Comparison of ENCODE assay signal across 32 cellular contexts in the genomic region with DNA sequence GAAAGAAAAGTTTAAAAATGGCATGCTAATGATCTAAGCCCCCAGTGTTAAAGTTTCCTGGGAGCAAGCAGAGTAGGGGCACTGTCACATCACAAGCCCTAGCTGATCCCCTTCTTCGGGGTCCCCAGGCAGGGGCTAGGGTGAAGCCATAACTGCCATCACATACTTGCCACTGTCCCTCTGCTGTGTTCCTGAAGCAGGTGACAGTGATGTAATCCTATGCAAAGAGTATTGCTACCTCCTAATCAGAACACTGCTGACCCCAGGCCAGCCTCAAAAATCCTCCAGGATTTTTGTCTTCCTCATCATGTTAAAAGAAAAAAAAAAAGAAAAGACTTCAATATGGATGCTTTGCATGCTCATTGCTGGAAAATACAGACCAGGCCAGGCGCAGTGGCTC. TPM values are rescaled to one million over a fixed set of nuclear protein-coding genes. Genes with fewer than 3 reads are reported as not detected.
DNase-seq lines count a peak whose midpoint lies in the region; ATAC-seq and TF ChIP-seq lines count a peak whose summit lies in the region.
"Had no signal": no experiment of that assay in that cellular context is flagged by ENCODE, and none has a peak within 500 bp of the region (broad histone marks: within the 10 kb centered on the region; RNA-seq: fewer than 3 reads in every experiment).

No MANE protein-coding gene starts in this region.

- H2AFZ ChIP-seq in GM23338: peak overlapping the region; percentile 90

- peak overlapping the region in 4 of 7 donors; percentile 4 to 98 (median 38) for H3K27ac Mint-ChIP-seq in CD4-positive, alpha-beta memory T cell
- no peak overlapping the region for H3K27ac Mint-ChIP-seq in GM23338
- H3K27ac Mint-ChIP-seq in central memory CD8-positive, alpha-beta T cell (ENCODE audit: low read depth): no peak overlapping the region
- H3K27ac Mint-ChIP-seq in nephron progenitor cell: no peak overlapping the region
- H3K27ac Mint-ChIP-seq: activated CD4-positive, alpha-beta memory T cell treated with anti-CD3 and anti-CD28 coated beads, Interleukin-2, amount 10 ng/mL, durations not matched to agents 7 days and 5 days; activated naive CD4-positive, alpha-beta T cell treated with anti-CD3 and anti-CD28 coated beads, Interleukin-2, amount 50 U/mL, for 24 hours; activated T-helper 2 cell treated with anti-CD3 and anti-CD28 coated beads, Interferon-gamma antibody, Interleukin-2, Interleukin-4, amounts not matched to agents 10 μg/mL and 5 μg/mL and 100 μg/mL, durations not matched to agents 14 hours and 24 hours and 36 hours; progenitor cell of endocrine pancreas; T-helper 1 cell treated with Interleukin-12 subunit alpha and Interleukin-12 subunit beta and Interleukin-4 antibody, amounts not matched to agents 30 μg/mL and 1 μg/mL, for 36 hours had no signal

- ATAC-seq in GM23338 (no peak), GM18870 (IDR thresholded peaks at IDR 0.05; ENCODE audit: unreplicated experiment) (no peak), GM21737 (IDR thresholded peaks at IDR 0.05; ENCODE audit: unreplicated experiment) (no peak)
- no peak for ATAC-seq in central memory CD8-positive, alpha-beta T cell (replicated peaks; ENCODE audit: extremely low read depth, poor library complexity, severe bottlenecking)

- H3K4me3 ChIP-seq in CD4-positive, alpha-beta memory T cell (ENCODE audit: low read length in 2 of 2): no peak overlapping the region
- no peak overlapping the region for H3K4me3 ChIP-seq in GM23338
- H3K4me3 ChIP-seq: hepatocyte had no signal

- H3K4me1 ChIP-seq in CD4-positive, alpha-beta memory T cell (ENCODE audit: insufficient read depth, low read length): peaks cover 15% of the 10 kb centered on the region
- H3K4me1 ChIP-seq in GM23338 (ENCODE audit: insufficient read depth): peaks cover 13% of the 10 kb centered on the region
- H3K4me1 ChIP-seq: breast epithelium had no signal

- H3F3A ChIP-seq in GM23338 (replicated peaks; ENCODE audit: low read depth): no peaks in the 10 kb centered on the region

- peaks cover 12% of the 10 kb centered on the region for H3K36me3 ChIP-seq in CD4-positive, alpha-beta memory T cell (ENCODE audit: insufficient read depth, low read length)
- peaks cover 15% of the 10 kb centered on the region for H3K36me3 ChIP-seq in GM23338 (ENCODE audit: insufficient read depth)
- H3K36me3 ChIP-seq: breast epithelium had no signal

- DNase-seq in CD4-positive, alpha-beta memory T cell: no peak
- no peak for DNase-seq in GM23338 (ENCODE audit: low spot score)
- DNase-seq in central memory CD8-positive, alpha-beta T cell (ENCODE audit: low spot score in 2 of 2): no peak
- DNase-seq in nephron progenitor cell: no peak
- DNase-seq in NCI-H187 (lab: John Stamatoyannopoulos, UW): no peak
- DNase-seq: activated CD4-positive, alpha-beta memory T cell treated with anti-CD3 and anti-CD28 coated beads, Interleukin-2, amount 10 ng/mL, durations not matched to agents 7 days and 5 days; activated CD4-positive, CD25-positive, alpha-beta regulatory T cell treated with anti-CD3 and anti-CD28 coated beads, Interleukin-2, amount 50 U/mL, for 72 hours; activated CD8-positive, alpha-beta memory T cell treated with anti-CD3 and anti-CD28 coated beads, Interleukin-2, amount 50 U/mL, for 4 hours; DND-41; effector CD4-positive, alpha-beta T cell; GF-D8; KG1; NCI-H1105; NCI-H2029 treated with DMSO at 0.1 percent for 48 hours; NCI-H524 treated with DMSO at 0.1 percent for 48 hours; NK-92 treated with Interleukin-12 subunit alpha and Interleukin-12 subunit beta, amount 100 ng/mL, for 24 hours; sigmoid colon; stimulated activated CD4-positive, alpha-beta T cell treated with anti-CD3 and anti-CD28 coated beads, Interleukin-12 subunit alpha, Interleukin-12 subunit beta, amount 100 ng/mL, for 4 hours; stimulated activated CD4-positive, alpha-beta T cell treated with anti-CD3 and anti-CD28 coated beads, Interleukin-4, amount 100 ng/mL, for 1 hour; tibial artery had no signal

- H3K27me3 Mint-ChIP-seq in CD4-positive, alpha-beta memory T cell: peaks cover 0 to 1% of the 10 kb centered on the region in 2 donors
- H3K27me3 Mint-ChIP-seq in GM23338 (ENCODE audit: insufficient read depth, low read depth, poor library complexity) (peaks cover 11% of the 10 kb centered on the region), nephron progenitor cell (ENCODE audit: low read depth, poor library complexity) (peaks cover 8% of the 10 kb centered on the region)
- no peaks in the 10 kb centered on the region for H3K27me3 Mint-ChIP-seq in central memory CD8-positive, alpha-beta T cell
- H3K27me3 Mint-ChIP-seq: activated naive CD4-positive, alpha-beta T cell treated with anti-CD3 and anti-CD28 coated beads, Interleukin-2, amount 50 U/mL, for 24 hours; progenitor cell of endocrine pancreas had no signal

- peaks cover 0 to 2% (median 0%) of the 10 kb centered on the region in 8 donors for H3K9me3 Mint-ChIP-seq in CD4-positive, alpha-beta memory T cell
- no peaks in the 10 kb centered on the region for H3K9me3 Mint-ChIP-seq in GM23338
- H3K9me3 Mint-ChIP-seq in central memory CD8-positive, alpha-beta T cell: no peaks in the 10 kb centered on the region
- no peaks in the 10 kb centered on the region for H3K9me3 Mint-ChIP-seq in nephron progenitor cell
- H3K9me3 Mint-ChIP-seq: activated CD4-positive, alpha-beta memory T cell treated with anti-CD3 and anti-CD28 coated beads, Interleukin-2, amount 10 ng/mL, durations not matched to agents 7 days and 5 days; activated naive CD4-positive, alpha-beta T cell treated with anti-CD3 and anti-CD28 coated beads, Interleukin-2, amount 50 U/mL, for 24 hours had no signal

- CTCF ChIA-PET in CD4-positive, alpha-beta memory T cell (lab: Charles Lee; ENCODE audit: partially characterized antibody): no interaction called here

- POLR2A ChIA-PET in CD4-positive, alpha-beta memory T cell (lab: Charles Lee; ENCODE audit: partially characterized antibody): no interaction called here

- peak overlapping the region in 5 of 8 donors; percentile 4 to 90 (median 47) for H3K4me3 Mint-ChIP-seq in CD4-positive, alpha-beta memory T cell
- H3K4me3 Mint-ChIP-seq in GM23338: no peak overlapping the region
- peak overlapping the region; percentile 18 for H3K4me3 Mint-ChIP-seq in central memory CD8-positive, alpha-beta T cell
- peak overlapping the region; percentile 18 for H3K4me3 Mint-ChIP-seq in nephron progenitor cell
- H3K4me3 Mint-ChIP-seq: activated naive CD4-positive, alpha-beta T cell treated with anti-CD3 and anti-CD28 coated beads, Interleukin-2, amount 50 U/mL, for 24 hours had no signal

- no peak overlapping the region for H3K27ac ChIP-seq in CD4-positive, alpha-beta memory T cell (ENCODE audit: low read depth, low read length)
- no peak overlapping the region for H3K27ac ChIP-seq in GM23338 (ENCODE audit: low read depth)
- H3K27ac ChIP-seq: breast epithelium, epithelial cell of prostate, hepatocyte, neutrophil, tibial artery had no signal

- no peaks in the 10 kb centered on the region for H3K9me3 ChIP-seq in CD4-positive, alpha-beta memory T cell (ENCODE audit: control insufficient read depth in 1 of 2, low read length in 2 of 2)
- H3K9me3 ChIP-seq: breast epithelium, neutrophil, sigmoid colon, tibial artery had no signal

- no peak overlapping the region for H3K4me2 ChIP-seq in GM23338

- TF ChIP-seq CTCF in GM23338 (conservative IDR thresholded peaks at IDR 0.05; ENCODE audit: low read depth in 2 of 2) (no peak), nephron progenitor cell (IDR thresholded peaks at IDR 0.05) (no peak)

- H4K20me1 ChIP-seq in GM23338 (replicated peaks; ENCODE audit: insufficient read depth): peaks cover 5% of the 10 kb centered on the region

- intact Hi-C loops in CD4-positive, alpha-beta memory T cell (cut with micrococcal nuclease): no loop called here

- H3K27me3 ChIP-seq in CD4-positive, alpha-beta memory T cell (ENCODE audit: insufficient read depth, low read length): no peaks in the 10 kb centered on the region
- no peaks in the 10 kb centered on the region for H3K27me3 ChIP-seq in GM23338 (ENCODE audit: insufficient read depth)
- H3K27me3 ChIP-seq: breast epithelium, hepatocyte, sigmoid colon, tibial artery had no signal

- H3K36me3 Mint-ChIP-seq in CD4-positive, alpha-beta memory T cell: peaks cover 11 to 27% of the 10 kb centered on the region in 2 donors
- H3K36me3 Mint-ChIP-seq in GM23338 (ENCODE audit: low read depth) (peaks cover 23% of the 10 kb centered on the region), nephron progenitor cell (ENCODE audit: low read depth) (peaks cover 15% of the 10 kb centered on the region)
- peaks cover 26% of the 10 kb centered on the region for H3K36me3 Mint-ChIP-seq in central memory CD8-positive, alpha-beta T cell (ENCODE audit: insufficient read depth)
- H3K36me3 Mint-ChIP-seq: activated naive CD4-positive, alpha-beta T cell treated with anti-CD3 and anti-CD28 coated beads, Interleukin-2, amount 50 U/mL, for 24 hours had no signal

- H3K4me1 Mint-ChIP-seq in CD4-positive, alpha-beta memory T cell: peaks cover 12 to 23% (median 17%) of the 10 kb centered on the region in 4 donors
- H3K4me1 Mint-ChIP-seq in GM23338 (peaks cover 13% of the 10 kb centered on the region), nephron progenitor cell (peaks cover 50% of the 10 kb centered on the region)
- peaks cover 19% of the 10 kb centered on the region for H3K4me1 Mint-ChIP-seq in central memory CD8-positive, alpha-beta T cell

- no peaks in the 10 kb centered on the region for H3K9me2 ChIP-seq in GM23338 (ENCODE audit: insufficient read depth)

- H3K79me2 ChIP-seq in GM23338 (replicated peaks; ENCODE audit: insufficient read depth): peaks cover 27% of the 10 kb centered on the region

TF ChIP-seq in GM23338, 12 proteins besides CTCF, POLR2A, EP300 and RAD21 (continues in another document):
- TF ChIP-seq POLR2AphosphoS5 (IDR thresholded peaks at IDR 0.05; ENCODE audit: low read depth) (no peak), NANOG (IDR thresholded peaks at IDR 0.05; ENCODE audit: borderline replicate concordance) (no peak)

RNA-seq across cellular contexts. Expression of a gene that starts 1.2 kb away (rescaled TPM):
- 10 to 100 TPM; 17.2 TPM for total RNA-seq in CD4-positive, alpha-beta memory T cell
- polyA plus RNA-seq in CD4-positive, alpha-beta memory T cell: 10 to 100 TPM; 13.5 to 17.5 TPM
- total RNA-seq in GM23338 (2014; rRNA removed; shearing (Covaris generic)): 53.2 and 56.4 TPM in 2 replicates
- polyA plus RNA-seq in GM23338 (2016; fragmentation: Nextera tagmentation; extraction: Ambion mirVana): 35.0 and 35.1 TPM in 2 replicates

RNA-seq across cellular contexts. Expression of a gene that starts 45.7 kb away (rescaled TPM):
- 10 to 100 TPM; 24.4 to 31.5 TPM for total RNA-seq in CD4-positive, alpha-beta memory T cell
- 10 to 100 TPM; 18.7 to 23.3 TPM for polyA plus RNA-seq in CD4-positive, alpha-beta memory T cell
- 53.2 and 60.8 TPM in 2 replicates for total RNA-seq in GM23338 (2014; rRNA removed; shearing (Covaris generic))
- polyA plus RNA-seq in GM23338 (2016; fragmentation: Nextera tagmentation; extraction: Ambion mirVana): 36.6 and 38.8 TPM in 2 replicates

RNA-seq across cellular contexts. Expression of a gene that starts 46.5 kb away (rescaled TPM):
- total RNA-seq in CD4-positive, alpha-beta memory T cell: under 1 TPM; 0.06 to 0.09 TPM
- under 1 TPM in 1 of 2 donors, not detected in 1; 0.03 TPM for polyA plus RNA-seq in CD4-positive, alpha-beta memory T cell
- 2.2 and 2.7 TPM in 2 replicates for total RNA-seq in GM23338 (2014; rRNA removed; shearing (Covaris generic))
- 0.94 and 1.1 TPM in 2 replicates for polyA plus RNA-seq in GM23338 (2016; fragmentation: Nextera tagmentation; extraction: Ambion mirVana)
- total RNA-seq: activated CD4-positive, alpha-beta memory T cell treated with anti-CD3 and anti-CD28 coated beads, Interleukin-2, amount 10 ng/mL, durations not matched to agents 7 days and 5 days had no signal
- polyA plus RNA-seq: AG04450, BJ had no signal

Comparison
In these comparisons a context has a peak if more than half of its experiments do, and no peak if none do; other contexts are left out.
1. H3K27ac Mint-ChIP-seq: peak in CD4-positive, alpha-beta memory T cell (4 of 7); none in GM23338 (single experiment), central memory CD8-positive, alpha-beta T cell (single experiment) and nephron progenitor cell (single experiment).